20 cellular contexts compared by ENCODE assay signal in the genomic region with DNA sequence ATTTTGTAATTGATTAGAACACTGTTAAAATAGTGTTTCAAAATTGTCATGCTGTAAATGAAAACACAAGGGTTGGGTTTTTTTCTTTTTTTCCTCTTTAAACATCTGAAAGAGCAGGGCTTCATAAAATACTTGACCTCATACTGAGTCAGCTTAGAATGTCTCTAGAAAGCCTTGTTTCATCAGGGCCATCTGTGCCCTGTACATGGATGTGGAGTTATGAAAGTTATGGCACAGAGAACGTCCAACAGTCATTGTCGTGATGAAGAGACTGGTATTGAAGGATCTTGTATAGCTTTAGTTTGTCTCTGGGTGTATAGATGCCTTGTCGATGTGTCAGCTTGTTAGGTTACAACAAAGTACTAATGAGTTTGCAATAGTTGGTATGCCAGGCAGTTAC.
"Had no signal": no experiment of that assay in that cellular context is flagged by ENCODE, and none has a peak within 500 bp of the region (broad histone marks: within the 10 kb centered on the region; RNA-seq: fewer than 3 reads in every experiment).

No MANE protein-coding gene starts in this region.

- H3K4me3 Mint-ChIP-seq: activated CD8-positive, alpha-beta T cell treated with anti-CD3 and anti-CD28 coated beads for 36 hours; activated naive CD8-positive, alpha-beta T cell treated with anti-CD3 and anti-CD28 coated beads, Interleukin-2, amount 10 ng/mL, durations not matched to agents 7 days and 5 days had no signal

- H3K4me1 Mint-ChIP-seq: activated naive CD8-positive, alpha-beta T cell treated with anti-CD3 and anti-CD28 coated beads, Interleukin-2, amount 10 ng/mL, durations not matched to agents 7 days and 5 days had no signal

- DNase-seq: activated CD4-positive, alpha-beta T cell treated with anti-CD3 and anti-CD28 coated beads for 4 hours; activated CD8-positive, alpha-beta memory T cell treated with anti-CD3 and anti-CD28 coated beads, Interleukin-2, amount 50 U/mL, for 48 hours; activated CD8-positive, alpha-beta T cell treated with anti-CD3 and anti-CD28 coated beads for 36 hours; activated naive CD4-positive, alpha-beta T cell treated with anti-CD3 and anti-CD28 coated beads, Interleukin-2, amount 50 U/mL, for 16 hours; activated naive CD8-positive, alpha-beta T cell treated with anti-CD3 and anti-CD28 coated beads, Interleukin-2, amount 10 ng/mL, durations not matched to agents 7 days and 5 days; activated T-cell treated with anti-CD3 and anti-CD28 coated beads, Interleukin-2, amount 50 U/mL, for 1 hour; adrenal gland; anterior cingulate cortex; MM.1S; NCI-H1105 treated with DMSO at 0.1 percent for 48 hours; NCI-H146; NCI-H187 treated with DMSO at 0.1 percent for 48 hours; NCI-H2171; NCI-H2227 treated with DMSO at 0.1 percent for 48 hours; NCI-H526; NCI-H774; RPMI8226; SK-N-SH had no signal

- H3K9me3 Mint-ChIP-seq: activated CD8-positive, alpha-beta T cell treated with anti-CD3 and anti-CD28 coated beads for 36 hours; activated naive CD8-positive, alpha-beta T cell treated with anti-CD3 and anti-CD28 coated beads, Interleukin-2, amount 10 ng/mL, durations not matched to agents 7 days and 5 days had no signal

- ATAC-seq: activated CD4-positive, CD25-positive, alpha-beta regulatory T cell treated with anti-CD3 and anti-CD28 coated beads, Interleukin-2, amount 50 U/mL, for 24 hours; activated CD8-positive, alpha-beta T cell treated with anti-CD3 and anti-CD28 coated beads for 36 hours; Right ventricle myocardium inferior had no signal

- H3K27ac Mint-ChIP-seq: activated CD8-positive, alpha-beta T cell treated with anti-CD3 and anti-CD28 coated beads for 36 hours; activated naive CD8-positive, alpha-beta T cell treated with anti-CD3 and anti-CD28 coated beads, Interleukin-2, amount 10 ng/mL, durations not matched to agents 7 days and 5 days had no signal

- H3K36me3 Mint-ChIP-seq: activated naive CD8-positive, alpha-beta T cell treated with anti-CD3 and anti-CD28 coated beads, Interleukin-2, amount 10 ng/mL, durations not matched to agents 7 days and 5 days had no signal
